In the genomic region with DNA sequence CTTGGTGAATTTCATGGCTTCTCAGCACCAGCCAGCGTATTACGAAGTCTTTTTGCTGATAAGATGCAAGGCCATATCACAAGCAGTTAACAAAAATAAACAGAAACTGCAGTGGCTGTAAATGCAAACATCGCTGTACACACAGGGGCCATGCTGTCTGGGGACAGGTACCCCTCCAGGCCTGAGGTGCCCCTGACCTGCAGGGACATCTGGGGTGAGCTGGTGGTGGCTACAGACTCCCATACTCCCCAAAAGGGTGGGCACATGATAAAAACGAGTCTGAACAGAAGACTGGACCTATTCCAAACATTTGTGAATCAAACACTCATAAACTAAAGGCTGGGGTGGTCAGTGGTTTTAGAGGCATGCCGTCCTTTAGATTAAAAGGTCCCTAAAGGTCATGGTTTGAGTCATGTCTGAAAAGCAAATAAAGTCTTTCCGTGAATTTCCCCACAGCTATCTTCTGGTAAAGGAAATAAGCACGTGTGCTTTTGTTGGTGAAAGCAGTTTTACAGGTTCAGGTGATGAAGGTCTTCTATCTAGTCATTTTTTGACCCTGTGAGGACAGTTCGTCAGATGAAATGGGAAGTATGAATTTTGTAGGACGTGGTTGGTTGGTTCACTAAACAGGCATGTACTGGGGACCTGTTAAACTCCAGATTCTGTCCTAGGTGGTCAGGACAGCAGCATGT, we compare ENCODE assay signal across 9 cellular contexts. TPM values are rescaled to one million over a fixed set of nuclear protein-coding genes. Genes with fewer than 3 reads are reported as not detected.
DNase-seq lines count a peak whose midpoint lies in the region; ATAC-seq and TF ChIP-seq lines count a peak whose summit lies in the region.
"Had no signal": no experiment of that assay in that cellular context is flagged by ENCODE, and none has a peak within 500 bp of the region (broad histone marks: within the 10 kb centered on the region; RNA-seq: fewer than 3 reads in every experiment).

No MANE protein-coding gene starts in this region.

- H3K27me3 ChIP-seq in CD8-positive, alpha-beta memory T cell (ENCODE audit: insufficient read depth, low read length, poor library complexity, severe bottlenecking) = no peaks in the 10 kb centered on the region
- no peaks in the 10 kb centered on the region for H3K27me3 ChIP-seq in hepatocyte
- no peaks in the 10 kb centered on the region for H3K27me3 ChIP-seq in foreskin keratinocyte

- DNase-seq in CD8-positive, alpha-beta memory T cell = no peak
- DNase-seq in SHP77 treated with DMSO at 0.1 percent for 48 hours (lab: John Stamatoyannopoulos, UW) (peak; percentile 40), hepatocyte (ENCODE audit: low spot score) (peak; percentile 31), foreskin keratinocyte (no peak), NCI-H774 (lab: John Stamatoyannopoulos, UW) (no peak), medulla oblongata (ENCODE audit: extremely low spot score) (no peak), ecto neural progenitor cell (ENCODE audit: low spot score) (no peak)
- DNase-seq: lower lobe of right lung had no signal

- no peaks in the 10 kb centered on the region for H3K9me3 Mint-ChIP-seq in CD8-positive, alpha-beta memory T cell

- H3K4me3 Mint-ChIP-seq in CD8-positive, alpha-beta memory T cell = peak overlapping the region in 3 of 7 donors; percentile 17 to 40 (median 28)

- ATAC-seq in GM21723 (IDR thresholded peaks at IDR 0.05; ENCODE audit: unreplicated experiment) (peak; percentile 46), foreskin keratinocyte (no peak)

- CTCF ChIA-PET in CD8-positive, alpha-beta memory T cell (lab: Charles Lee) = interaction anchor here (1.2 kb wide), 1 partner anchor 25 kb away, joined by 3 read pairs; no protein-coding TSS in a partner anchor

- no peaks in the 10 kb centered on the region for H3K9me3 ChIP-seq in CD8-positive, alpha-beta memory T cell (ENCODE audit: low read length)
- no peaks in the 10 kb centered on the region for H3K9me3 ChIP-seq in hepatocyte (ENCODE audit: low read depth)
- H3K9me3 ChIP-seq: lower lobe of right lung had no signal

- H4K20me1 ChIP-seq in hepatocyte (ENCODE audit: insufficient read depth, poor library complexity, severe bottlenecking) = no peaks in the 10 kb centered on the region

- H3K4me1 ChIP-seq in CD8-positive, alpha-beta memory T cell (ENCODE audit: insufficient read depth, low read length) = peaks cover 78% of the 10 kb centered on the region
- H3K4me1 ChIP-seq in hepatocyte (ENCODE audit: insufficient read depth) (peaks cover 12% of the 10 kb centered on the region), foreskin keratinocyte (peaks cover 28% of the 10 kb centered on the region)

- peaks cover 21% of the 10 kb centered on the region for H3K79me2 ChIP-seq in hepatocyte

- peaks cover 0 to 34% (median 5%) of the 10 kb centered on the region in 3 donors for H3K36me3 Mint-ChIP-seq in CD8-positive, alpha-beta memory T cell

- no peak overlapping the region for H3K27ac ChIP-seq in CD8-positive, alpha-beta memory T cell (ENCODE audit: low read depth, low read length)
- H3K27ac ChIP-seq in hepatocyte (peak overlapping the region; percentile 79), foreskin keratinocyte (no peak overlapping the region)
- H3K27ac ChIP-seq: lower lobe of right lung had no signal

- no peaks in the 10 kb centered on the region for H3K36me3 ChIP-seq in CD8-positive, alpha-beta memory T cell (ENCODE audit: insufficient read depth, low read length)
- H3K36me3 ChIP-seq in hepatocyte (replicated peaks; ENCODE audit: insufficient read depth, low read depth) = no peaks in the 10 kb centered on the region
- H3K36me3 ChIP-seq: lower lobe of right lung had no signal

- TF ChIP-seq CTCF in hepatocyte (IDR thresholded peaks at IDR 0.05; ENCODE audit: poor library complexity) (no peak), foreskin keratinocyte (conservative IDR thresholded peaks at IDR 0.05) (no peak)

- peaks cover 84 to 95% (median 93%) of the 10 kb centered on the region in 3 donors for H3K4me1 Mint-ChIP-seq in CD8-positive, alpha-beta memory T cell

- no peak overlapping the region for H2AFZ ChIP-seq in hepatocyte

- POLR2A ChIA-PET in CD8-positive, alpha-beta memory T cell (lab: Charles Lee) = no interaction called here

- no peak overlapping the region for H3K4me3 ChIP-seq in CD8-positive, alpha-beta memory T cell (ENCODE audit: low read length)
- H3K4me3 ChIP-seq in hepatocyte = no peak overlapping the region
- H3K4me3 ChIP-seq: lower lobe of right lung had no signal

- H3K9me2 ChIP-seq in hepatocyte (replicated peaks; ENCODE audit: insufficient read depth) = no peaks in the 10 kb centered on the region

- H3K27ac Mint-ChIP-seq in CD8-positive, alpha-beta memory T cell = peak overlapping the region; percentile 24 to 89 (median 81)

- H3K4me2 ChIP-seq in hepatocyte = peak overlapping the region; percentile 64

- H3K27me3 Mint-ChIP-seq in CD8-positive, alpha-beta memory T cell = no peaks in the 10 kb centered on the region

- 37% methylated on average over 9 of the region's 9 CpGs for WGBS in hepatocyte (ENCODE audit: low lambda C conversion rate, missing lambda C conversion rate)

RNA-seq across cellular contexts. Expression of a gene that starts 36.8 kb away (rescaled TPM):
- 10 to 100 TPM; 57.4 to 59.5 TPM for total RNA-seq in CD8-positive, alpha-beta memory T cell
- polyA plus RNA-seq in CD8-positive, alpha-beta memory T cell = 80.2 TPM
- 36.7 and 41.6 TPM in 2 replicates for total RNA-seq in hepatocyte
- polyA plus RNA-seq in hepatocyte = 17.2 and 23.9 TPM in 2 replicates
- total RNA-seq in foreskin keratinocyte = 15.9 and 16.9 TPM in 2 replicates
- polyA plus RNA-seq in foreskin keratinocyte = 13.3 and 16.0 TPM in 2 replicates

Comparison
In these comparisons a context has a peak if more than half of its experiments do, and no peak if none do; other contexts are left out.
1. DNase-seq: peak in SHP77 treated with DMSO at 0.1 percent for 48 hours (single experiment) and hepatocyte (single experiment); none in CD8-positive, alpha-beta memory T cell (0 of 5), foreskin keratinocyte (0 of 2), NCI-H774 (single experiment), medulla oblongata (single experiment) and ecto neural progenitor cell (single experiment).